Comparison of ENCODE assay signal across 22 cellular contexts in the genomic region with DNA sequence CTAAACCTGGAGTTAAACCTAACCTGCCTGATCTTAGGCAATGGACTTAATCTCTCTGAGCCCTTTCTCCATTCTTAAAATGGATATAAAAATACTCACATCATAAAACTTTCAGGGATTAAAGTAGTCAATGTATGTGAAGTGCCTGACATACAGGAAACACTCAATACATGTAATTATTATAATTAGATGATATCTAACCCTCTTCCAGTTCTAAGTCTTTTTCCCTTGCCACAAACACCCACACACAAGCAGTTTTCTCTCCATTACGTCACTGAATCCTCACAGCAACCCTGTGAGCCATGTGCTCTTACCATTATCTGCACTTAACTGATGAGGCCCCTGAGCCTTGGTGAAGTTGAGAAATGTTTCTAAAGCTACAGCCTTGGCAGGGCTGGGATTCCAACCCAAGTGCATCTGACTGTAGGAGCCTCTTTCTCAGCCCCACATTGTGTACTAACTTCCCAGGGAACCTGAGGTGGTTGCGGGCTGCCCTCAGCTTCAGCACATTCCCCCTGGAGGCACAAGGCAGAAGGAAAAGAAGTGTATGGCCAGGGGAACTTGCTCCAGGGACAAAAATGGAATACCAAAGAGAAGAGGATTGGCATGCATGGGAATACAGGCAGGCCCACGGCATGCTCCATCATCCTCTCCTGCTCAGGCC.
DNase-seq lines count a peak whose midpoint lies in the region; ATAC-seq and TF ChIP-seq lines count a peak whose summit lies in the region.
"Had no signal": no experiment of that assay in that cellular context is flagged by ENCODE, and none has a peak within 500 bp of the region (broad histone marks: within the 10 kb centered on the region; RNA-seq: fewer than 3 reads in every experiment).

No MANE protein-coding gene starts in this region.

- WGBS in mesenchymal stem cell, result 63% methylated on average over 2 of the region's 3 CpGs

- H3K9ac ChIP-seq in mesenchymal stem cell (ENCODE audit: low read length), result no peak overlapping the region
- H3K9ac ChIP-seq: KMS-11, neural progenitor cell had no signal

- H4K8ac ChIP-seq in mesenchymal stem cell (ENCODE audit: low read length), result no peak overlapping the region

- no peak overlapping the region for H3K14ac ChIP-seq in mesenchymal stem cell (ENCODE audit: low read length in 2 of 2)

- H2BK12ac ChIP-seq in mesenchymal stem cell (ENCODE audit: low read length in 2 of 2), result no peak overlapping the region

- no peaks in the 10 kb centered on the region for H3K79me1 ChIP-seq in mesenchymal stem cell (replicated peaks; ENCODE audit: low read length, poor library complexity, severe bottlenecking)

- ATAC-seq in HG03039 (IDR thresholded peaks at IDR 0.05; ENCODE audit: unreplicated experiment), result no peak
- ATAC-seq: activated naive CD8-positive, alpha-beta T cell treated with anti-CD3 and anti-CD28 coated beads, Interleukin-2, amount 50 U/mL, for 24 hours; GM12878; left lung had no signal

- no TSS peak for BruUV-seq in A673 (replicated peaks; lab: Mats Ljungman, UMichigan)

- H3K9me3 ChIP-seq in A673 (ENCODE audit: low read depth, low read length, poor library complexity, severe bottlenecking) (no peaks in the 10 kb centered on the region), mesenchymal stem cell (ENCODE audit: control insufficient read depth, low read length) (peaks cover 2% of the 10 kb centered on the region), HAP-1 (no peaks in the 10 kb centered on the region)
- H3K9me3 ChIP-seq: breast epithelium, left lung, suprapubic skin, vagina had no signal

- H2AFZ ChIP-seq in mesenchymal stem cell (ENCODE audit: low read depth, low read length), result no peak overlapping the region
- H2AFZ ChIP-seq: neural progenitor cell had no signal

- no peak overlapping the region for H2BK15ac ChIP-seq in mesenchymal stem cell (ENCODE audit: low read depth, poor library complexity, severe bottlenecking)

- no peaks in the 10 kb centered on the region for H3K27me3 ChIP-seq in A673 (replicated peaks; ENCODE audit: insufficient read depth, low read depth, low read length, poor library complexity)
- peaks cover 0 to 21% of the 10 kb centered on the region in 2 experiments for H3K27me3 ChIP-seq in mesenchymal stem cell (ENCODE audit: control insufficient read depth in 1 of 2, insufficient read depth in 1 of 2, low read length in 2 of 2)
- H3K27me3 ChIP-seq in HAP-1 (ENCODE audit: low read depth), result no peaks in the 10 kb centered on the region
- H3K27me3 ChIP-seq: left lung, neural progenitor cell, suprapubic skin, vagina had no signal

- in situ Hi-C loops in HAP-1 (cut with MboI; ENCODE audit: low sequenced_read_pairs), result no loop called here

- H2BK120ac ChIP-seq in mesenchymal stem cell (ENCODE audit: low read depth, low read length), result no peak overlapping the region

- H2AK5ac ChIP-seq in mesenchymal stem cell (ENCODE audit: low read length, severe bottlenecking), result no peak overlapping the region

- CTCF ChIA-PET in A673 (lab: Charles Lee), result no interaction called here

- H3K36me3 ChIP-seq in A673 (ENCODE audit: insufficient read depth, low read length, poor library complexity, severe bottlenecking) (no peaks in the 10 kb centered on the region), mesenchymal stem cell (ENCODE audit: control insufficient read depth in 1 of 2, insufficient read depth in 2 of 2, low read depth in 1 of 2, low read length in 2 of 2) (no peaks in the 10 kb centered on the region), HAP-1 (replicated peaks) (no peaks in the 10 kb centered on the region)
- H3K36me3 ChIP-seq: breast epithelium, left lung, neural progenitor cell, suprapubic skin, vagina had no signal

- H3K4me3 ChIP-seq in A673 (ENCODE audit: low read depth, low read length, poor library complexity, severe bottlenecking) (no peak overlapping the region), mesenchymal stem cell (ENCODE audit: insufficient read depth in 1 of 2, low read depth in 1 of 2, low read length in 2 of 2) (no peak overlapping the region), HAP-1 (no peak overlapping the region)
- H3K4me3 ChIP-seq: breast epithelium, GM12878, left lung, neural progenitor cell, suprapubic skin, vagina had no signal

- H3K4ac ChIP-seq in mesenchymal stem cell (ENCODE audit: low read depth in 1 of 2, low read length in 2 of 2), result no peak overlapping the region

- peak overlapping the region; percentile 61 for H4K91ac ChIP-seq in mesenchymal stem cell (ENCODE audit: low read length)

- no peak overlapping the region for H2BK5ac ChIP-seq in mesenchymal stem cell (ENCODE audit: low read depth, low read length, poor library complexity, severe bottlenecking)

- TF ChIP-seq CTCF in A673 (conservative IDR thresholded peaks at IDR 0.05; ENCODE audit: low read depth, low read length), result no peak

- no peak overlapping the region for H3K18ac ChIP-seq in mesenchymal stem cell (ENCODE audit: low read depth in 1 of 2, low read length in 2 of 2)

- intact Hi-C loops in A673 (cut with micrococcal nuclease; ENCODE audit: unreplicated experiment), result no loop called here

- DNase-seq in A673 (ENCODE audit: low spot score), result peak; percentile 88
- peak; percentile 23 for DNase-seq in Daoy (ENCODE audit: low read depth)
- peak; percentile 92 for DNase-seq in amniotic epithelial cell (ENCODE audit: low read depth)
- peak; percentile 1 for DNase-seq in mesenchymal stem cell
- no peak for DNase-seq in activated CD4-positive, alpha-beta T cell treated with anti-CD3 and anti-CD28 coated beads, Interleukin-2, amount 50 U/mL, for 1 hour
- no peak for DNase-seq in HAP-1 (ENCODE audit: low spot score in 2 of 2)
- DNase-seq: activated CD4-positive, alpha-beta memory T cell treated with anti-CD3 and anti-CD28 coated beads, Interleukin-2, amount 10 ng/mL, durations not matched to agents 7 days and 5 days; activated CD4-positive, CD25-positive, alpha-beta regulatory T cell; activated effector memory CD4-positive, alpha-beta T cell treated with Interleukin-2 at 50 U/mL for 16 hours; activated naive CD8-positive, alpha-beta T cell treated with anti-CD3 and anti-CD28 coated beads, Interleukin-2, amount 50 U/mL, for 24 hours; CD4-positive, alpha-beta T cell; cortex of kidney; left lung; NCI-H1930; NCI-H510A had no signal

- H3K4me1 ChIP-seq in A673 (ENCODE audit: insufficient read depth, low read length, poor library complexity, severe bottlenecking), result peaks cover 12% of the 10 kb centered on the region
- no peaks in the 10 kb centered on the region for H3K4me1 ChIP-seq in mesenchymal stem cell (ENCODE audit: control insufficient read depth, insufficient read depth, low read depth, low read length)
- no peaks in the 10 kb centered on the region for H3K4me1 ChIP-seq in HAP-1
- H3K4me1 ChIP-seq: breast epithelium, left lung, neural progenitor cell, suprapubic skin had no signal

- POLR2A ChIA-PET in A673 (lab: Charles Lee; ENCODE audit: low non-redundant PET), result no interaction called here

- H3K23ac ChIP-seq in mesenchymal stem cell (ENCODE audit: low read length in 2 of 2), result no peak overlapping the region

- peak overlapping the region; percentile 18 for H3K27ac ChIP-seq in A673 (ENCODE audit: low read depth, low read length, poor library complexity, severe bottlenecking)
- no peak overlapping the region for H3K27ac ChIP-seq in mesenchymal stem cell (ENCODE audit: low read length, poor library complexity, severe bottlenecking)
- H3K27ac ChIP-seq: breast epithelium, KMS-11, left lung, neural progenitor cell, suprapubic skin, vagina had no signal

- H3K4me2 ChIP-seq in mesenchymal stem cell (ENCODE audit: low read length, poor library complexity, severe bottlenecking), result no peak overlapping the region
- H3K4me2 ChIP-seq: KMS-11, neural progenitor cell had no signal

Comparison
In these comparisons a context has a peak if more than half of its experiments do, and no peak if none do; other contexts are left out.
1. DNase-seq: peak in A673 (single experiment), Daoy (single experiment), amniotic epithelial cell (single experiment) and mesenchymal stem cell (single experiment); none in activated CD4-positive, alpha-beta T cell treated with anti-CD3 and anti-CD28 coated beads, Interleukin-2, amount 50 U/mL, for 1 hour (single experiment) and HAP-1 (0 of 2).